ENCODE assay signal across 24 cellular contexts in genomic region chr1:245971711-245972085, GRCh38.
A peak's percentile ranks its signal among the peaks of the same experiment; 100 is the strongest.
DNase-seq lines count a peak whose midpoint lies in the region; ATAC-seq and TF ChIP-seq lines count a peak whose summit lies in the region.
"Had no signal": no experiment of that assay in that cellular context is flagged by ENCODE, and none has a peak within 500 bp of the region (broad histone marks: within the 10 kb centered on the region; RNA-seq: fewer than 3 reads in every experiment).

No MANE protein-coding gene starts in this region.

- 0 out of 2 replicates have a peak overlapping the region, but pooled peaks have one; percentile 71 for H4K5ac ChIP-seq in IMR-90 (ENCODE audit: low read depth, low read length)

- no peak overlapping the region for H3K4me2 ChIP-seq in IMR-90 (ENCODE audit: low read depth, low read length)
- H3K4me2 ChIP-seq: BLaER1 had no signal

- H2BK20ac ChIP-seq in IMR-90 (ENCODE audit: low read depth, low read length) = no peak overlapping the region

- no peaks in the 10 kb centered on the region for H3K36me3 Mint-ChIP-seq in progenitor cell of endocrine pancreas (ENCODE audit: insufficient read depth)
- no peaks in the 10 kb centered on the region for H3K36me3 Mint-ChIP-seq in effector memory CD8-positive, alpha-beta T cell (ENCODE audit: insufficient read depth)

- intact Hi-C loops in IMR-90 (cut with micrococcal nuclease) = no loop called here

- H3K27ac Mint-ChIP-seq in progenitor cell of endocrine pancreas = peak overlapping the region; percentile 42
- H3K27ac Mint-ChIP-seq in effector memory CD8-positive, alpha-beta T cell = no peak overlapping the region

- H3K4me1 Mint-ChIP-seq in progenitor cell of endocrine pancreas (ENCODE audit: low read depth) = peaks cover 16% of the 10 kb centered on the region
- no peaks in the 10 kb centered on the region for H3K4me1 Mint-ChIP-seq in effector memory CD8-positive, alpha-beta T cell (ENCODE audit: low read depth in 2 of 2)
- H3K4me1 Mint-ChIP-seq: CD4-positive, alpha-beta memory T cell had no signal

- H3K14ac ChIP-seq in IMR-90 (replicated peaks; ENCODE audit: low read depth, low read length) = 0 out of 2 replicates have a peak overlapping the region, but pooled peaks have one; percentile 38

- DNase-seq in AG20443 (ENCODE audit: low spot score) (peak; percentile 24), IMR-90 (peak; percentile 54), fibroblast of villous mesenchyme (ENCODE audit: low read depth) (peak; percentile 48), progenitor cell of endocrine pancreas (ENCODE audit: low spot score, unreplicated experiment) (no peak), cortex of kidney (lab: John Stamatoyannopoulos, UW) (no peak)
- no peak for DNase-seq in effector memory CD8-positive, alpha-beta T cell
- DNase-seq: Caco-2; CD4-positive, alpha-beta memory T cell; DND-41; H7; KG1; NCI-H1092 treated with DMSO at 0.1 percent for 48 hours; NCI-H1436 treated with DMSO at 0.1 percent for 48 hours; NCI-H1930; NCI-H2227 treated with DMSO at 0.1 percent for 48 hours; NCI-H510A treated with DMSO at 0.1 percent for 48 hours; NCI-H774; NK-92 treated with Interleukin-12 subunit alpha and Interleukin-12 subunit beta, amount 100 ng/mL, for 24 hours; SHP77 treated with DMSO at 0.1 percent for 48 hours; SW 1271 had no signal

- H3K27me3 Mint-ChIP-seq in progenitor cell of endocrine pancreas = no peaks in the 10 kb centered on the region
- H3K27me3 Mint-ChIP-seq in effector memory CD8-positive, alpha-beta T cell = no peaks in the 10 kb centered on the region
- H3K27me3 Mint-ChIP-seq: CD4-positive, alpha-beta memory T cell had no signal

- H2AK5ac ChIP-seq in IMR-90 (ENCODE audit: low read depth, low read length) = no peak overlapping the region

- CTCF ChIA-PET in IMR-90 (lab: Yijun Ruan, JAX) = no interaction called here

- no peaks in the 10 kb centered on the region for H3K36me3 ChIP-seq in IMR-90 (ENCODE audit: control insufficient read depth, insufficient read depth, low read length)

- ATAC-seq in IMR-90 (ENCODE audit: low read depth) = no peak
- ATAC-seq in GM21381 (IDR thresholded peaks at IDR 0.05; ENCODE audit: unreplicated experiment) = no peak
- no peak for ATAC-seq in effector memory CD8-positive, alpha-beta T cell (replicated peaks)

- H3K9me3 ChIP-seq in IMR-90 (ENCODE audit: control insufficient read depth, insufficient read depth, low read length) = no peaks in the 10 kb centered on the region
- H3K9me3 ChIP-seq: Caco-2 had no signal

- no peaks in the 10 kb centered on the region for H4K20me1 ChIP-seq in IMR-90 (ENCODE audit: insufficient read depth, low read length)
- H4K20me1 ChIP-seq: BLaER1 had no signal

- H3K9me1 ChIP-seq in IMR-90 (ENCODE audit: insufficient read depth, low read length) = peaks cover 4% of the 10 kb centered on the region

- H3K23ac ChIP-seq in IMR-90 (ENCODE audit: low read depth, low read length) = no peak overlapping the region

- in situ Hi-C loops in IMR-90 (cut with MboI; ENCODE audit: low sequenced_read_pairs) = no loop called here

- H2BK15ac ChIP-seq in IMR-90 (ENCODE audit: low read depth, low read length) = no peak overlapping the region

- H2AFZ ChIP-seq in IMR-90 (replicated peaks; ENCODE audit: low read length, poor library complexity) = no peak overlapping the region

- 0 out of 4 replicates have a peak, but pooled peaks cover 0 to 3% of the 10 kb centered on the region in 2 experiments for H3K79me1 ChIP-seq in IMR-90 (ENCODE audit: low read depth in 1 of 2, low read length in 2 of 2)

- TF ChIP-seq CTCF in IMR-90 (conservative IDR thresholded peaks at IDR 0.05; ENCODE audit: low read depth, low read length) (no peak), fibroblast of villous mesenchyme (IDR thresholded peaks at IDR 0.05; ENCODE audit: insufficient read depth, low read depth, low read length) (no peak), progenitor cell of endocrine pancreas (IDR thresholded peaks at IDR 0.05; ENCODE audit: unreplicated experiment) (no peak)

- H3K4ac ChIP-seq in IMR-90 (ENCODE audit: low read depth, low read length) = no peak overlapping the region; the same call in 1 of the 2 replicates

- peak overlapping the region; percentile 3; the same call in 1 of the 2 replicates for H2BK120ac ChIP-seq in IMR-90 (ENCODE audit: low read depth, low read length)

- H3K4me3 ChIP-seq in IMR-90 (ENCODE audit: insufficient read depth, low read depth, low read length) (no peak overlapping the region), fibroblast of villous mesenchyme (ENCODE audit: low read depth, low read length) (no peak overlapping the region)
- H3K4me3 ChIP-seq: BLaER1, SK-N-MC had no signal

- no peak overlapping the region for H4K8ac ChIP-seq in IMR-90 (ENCODE audit: low read depth in 2 of 2, low read length in 2 of 2)

- no peak overlapping the region for H3K56ac ChIP-seq in IMR-90 (ENCODE audit: extremely low read depth, insufficient read depth, low read length)

- peak overlapping the region; percentile 85 for H3K18ac ChIP-seq in IMR-90 (ENCODE audit: low read depth, low read length)

- H3K9me3 Mint-ChIP-seq in progenitor cell of endocrine pancreas (ENCODE audit: low read depth) = peaks cover 6% of the 10 kb centered on the region
- H3K9me3 Mint-ChIP-seq in effector memory CD8-positive, alpha-beta T cell = no peaks in the 10 kb centered on the region

- H3K27ac ChIP-seq in IMR-90 (ENCODE audit: insufficient read depth, low read length) = no peak overlapping the region
- H3K27ac ChIP-seq: BLaER1, RWPE1, SK-N-MC had no signal

- TF ChIP-seq RAD21 in IMR-90 (IDR thresholded peaks at IDR 0.05; ENCODE audit: low read length) = no peak

- H3K9ac ChIP-seq in IMR-90 (ENCODE audit: low read depth, low read length) = no peak overlapping the region
- H3K9ac ChIP-seq: BLaER1 had no signal

- no peaks in the 10 kb centered on the region for H3K27me3 ChIP-seq in IMR-90 (ENCODE audit: control insufficient read depth, insufficient read depth, low read length)
- H3K27me3 ChIP-seq: BLaER1 had no signal

- no peak for TF ChIP-seq POLR2A in IMR-90 (IDR thresholded peaks at IDR 0.05; ENCODE audit: low read depth, low read length)

- no CpG with 5 or more reads among the region's 2 CpGs for WGBS in IMR-90 (ENCODE audit: extremely low coverage in 2 of 2, insufficient read length in 1 of 2), 2 experiments

- no TSS peak for BruUV-seq in IMR-90 (replicated peaks; lab: Mats Ljungman, UMichigan)

- dilution Hi-C loops in IMR-90 (cut with HindIII; ENCODE audit: low sequenced_read_pairs, unreplicated experiment) = no loop called here

- H2AK9ac ChIP-seq in IMR-90 (replicated peaks; ENCODE audit: low read depth, low read length, poor library complexity) = no peak overlapping the region

- H3K4me3 Mint-ChIP-seq in progenitor cell of endocrine pancreas (ENCODE audit: low read depth) = no peak overlapping the region
- no peak overlapping the region for H3K4me3 Mint-ChIP-seq in effector memory CD8-positive, alpha-beta T cell
- H3K4me3 Mint-ChIP-seq: CD4-positive, alpha-beta memory T cell had no signal

- POLR2A ChIA-PET in IMR-90 (lab: Charles Lee; ENCODE audit: unreplicated experiment) = no interaction called here

- peaks cover 10% of the 10 kb centered on the region for H3K4me1 ChIP-seq in IMR-90 (ENCODE audit: control insufficient read depth, insufficient read depth, low read length)
- H3K4me1 ChIP-seq: BLaER1 had no signal

- 0 out of 2 replicates have a peak overlapping the region, but pooled peaks have one; percentile 20 for H4K91ac ChIP-seq in IMR-90 (ENCODE audit: insufficient read depth, low read depth, low read length)

- no peak overlapping the region for H2BK5ac ChIP-seq in IMR-90 (ENCODE audit: low read depth, low read length, poor library complexity, severe bottlenecking)

TF ChIP-seq in IMR-90, 13 proteins besides CTCF, POLR2A, EP300 and RAD21:
- TF ChIP-seq FOS (IDR thresholded peaks at IDR 0.05; ENCODE audit: low read depth, low read length) = no peak
- no peak for TF ChIP-seq USF2 (IDR thresholded peaks at IDR 0.05; ENCODE audit: low read depth, low read length)
- TF ChIP-seq SMC3 (IDR thresholded peaks at IDR 0.05; ENCODE audit: low read depth, low read length) = no peak
- TF ChIP-seq BHLHE40 (IDR thresholded peaks at IDR 0.05; ENCODE audit: low read depth, low read length) = no peak
- TF ChIP-seq CHD1 (IDR thresholded peaks at IDR 0.05; ENCODE audit: low read depth, low read length) = no peak
- TF ChIP-seq NFE2L2 (IDR thresholded peaks at IDR 0.05; ENCODE audit: low read depth, low read length) = no peak
- no peak for TF ChIP-seq RFX5 (IDR thresholded peaks at IDR 0.05; ENCODE audit: low read depth, low read length)
- TF ChIP-seq MXI1 (IDR thresholded peaks at IDR 0.05; ENCODE audit: borderline replicate concordance, low read depth, low read length) = no peak

Comparison
In these comparisons a context has a peak if more than half of its experiments do, and no peak if none do; other contexts are left out.
1. DNase-seq: peak in AG20443 (single experiment), IMR-90 (single experiment) and fibroblast of villous mesenchyme (single experiment); none in progenitor cell of endocrine pancreas (single experiment), cortex of kidney (single experiment) and effector memory CD8-positive, alpha-beta T cell (0 of 3).